In the genomic region with DNA sequence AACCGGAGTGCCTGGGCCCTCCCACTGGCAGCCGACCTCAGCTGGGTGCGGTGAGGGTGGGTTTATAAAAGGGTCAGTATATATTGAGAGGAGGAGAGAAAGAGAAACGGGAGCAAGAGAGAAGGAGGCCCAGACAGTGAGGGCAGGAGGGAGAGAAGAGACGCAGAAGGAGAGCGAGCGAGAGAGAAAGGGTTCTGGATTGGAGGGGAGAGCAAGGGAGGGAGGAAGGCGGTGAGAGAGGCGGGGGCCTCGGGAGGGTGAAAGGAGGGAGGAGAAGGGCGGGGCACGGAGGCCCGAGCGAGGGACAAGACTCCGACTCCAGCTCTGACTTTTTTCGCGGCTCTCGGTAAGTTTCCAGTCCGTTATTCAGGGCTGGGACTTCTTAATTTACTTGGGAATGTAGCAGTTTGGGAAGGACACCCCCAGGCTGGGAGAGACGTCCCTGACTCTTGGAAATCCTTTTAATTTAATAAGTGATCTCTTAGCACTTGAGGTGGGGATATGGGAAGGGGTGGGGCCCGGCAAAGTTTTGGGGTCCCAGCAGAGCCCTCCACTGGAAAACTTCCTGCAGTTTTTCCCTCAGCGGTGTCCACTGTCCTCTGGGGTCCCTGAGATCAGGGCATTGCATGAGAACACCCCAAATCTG, we compare ENCODE assay signal across 8 cellular contexts. TPM values are rescaled to one million over a fixed set of nuclear protein-coding genes. Genes with fewer than 3 reads are reported as not detected.
DNase-seq lines count a peak whose midpoint lies in the region; TF ChIP-seq lines count a peak whose summit lies in the region.

A gene with protein sequence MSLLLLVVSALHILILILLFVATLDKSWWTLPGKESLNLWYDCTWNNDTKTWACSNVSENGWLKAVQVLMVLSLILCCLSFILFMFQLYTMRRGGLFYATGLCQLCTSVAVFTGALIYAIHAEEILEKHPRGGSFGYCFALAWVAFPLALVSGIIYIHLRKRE (plus strand): TSS at position 288 of the 646 bp plus-strand sequence. CDS start 1,293 bp downstream, outside the sequence.

- H3K27ac ChIP-seq in neutrophil (peak within 1 kb of the TSS; percentile 99), temporal lobe (ENCODE audit: low read depth, low read length) (peak within 1 kb of the TSS; percentile 27)

- peak within 1 kb of the TSS; percentile 90 for H3K4me3 ChIP-seq in fibroblast of the aortic adventitia (ENCODE audit: low read depth, low read length)
- peak within 1 kb of the TSS; percentile 65 to 88 for H3K4me3 ChIP-seq in neutrophil (ENCODE audit: low read depth in 1 of 2, low read length in 1 of 2)

- DNase-seq in NCI-H510A (lab: John Stamatoyannopoulos, UW) = peak; percentile 27
- DNase-seq in NCI-H510A treated with DMSO at 0.1 percent for 48 hours (lab: John Stamatoyannopoulos, UW) = no peak
- DNase-seq in RPMI8226 = peak; percentile 82
- DNase-seq in activated T-helper 1 cell treated with anti-CD3 and anti-CD28 coated beads, Interleukin-2, amount 50 U/mL, for 16 hours (ENCODE audit: low read depth in 1 of 2, low spot score in 1 of 2) = peak; percentile 70 to 73
- peak; percentile 95 for DNase-seq in fibroblast of the aortic adventitia (ENCODE audit: low read depth)
- DNase-seq in DMS153 treated with DMSO at 0.1 percent for 48 hours (lab: John Stamatoyannopoulos, UW; ENCODE audit: unreplicated experiment) = no peak

- peaks cover 95 to 97% of the 10 kb centered on the region in 2 experiments for H3K4me1 ChIP-seq in neutrophil (ENCODE audit: control insufficient read depth in 1 of 2, insufficient read depth in 1 of 2, low read depth in 1 of 2, low read length in 1 of 2)

- TF ChIP-seq CTCF in fibroblast of the aortic adventitia (IDR thresholded peaks at IDR 0.05; ENCODE audit: insufficient read depth, low read length) (no peak), neutrophil (IDR thresholded peaks at IDR 0.05) (no peak)

- no peaks in the 10 kb centered on the region for H3K27me3 ChIP-seq in neutrophil

- H3K36me3 ChIP-seq in neutrophil = peaks cover 16% of the 10 kb centered on the region

- H3K9me3 ChIP-seq in neutrophil = no peaks in the 10 kb centered on the region

RNA-seq across cellular contexts. Expression of the gene that starts here (rescaled TPM):
- total RNA-seq in fibroblast of the aortic adventitia (ENCODE audit: low replicate concordance) (93.3 and 369 TPM in 2 replicates), temporal lobe (1.7 TPM)

Comparison
In these comparisons a context has a peak if more than half of its experiments do, and no peak if none do; other contexts are left out.
1. RNA of the gene that starts here (total RNA-seq): 93.3 to 369 TPM in fibroblast of the aortic adventitia; 1.7 TPM in temporal lobe (single experiment); every median in the first group is over 10 times any median in the second.
2. DNase-seq: peak in NCI-H510A (single experiment), RPMI8226 (single experiment), activated T-helper 1 cell treated with anti-CD3 and anti-CD28 coated beads, Interleukin-2, amount 50 U/mL, for 16 hours (2 of 2) and fibroblast of the aortic adventitia (single experiment); none in NCI-H510A treated with DMSO at 0.1 percent for 48 hours (single experiment) and DMS153 treated with DMSO at 0.1 percent for 48 hours (single experiment).